ENCODE assay signal across 13 cellular contexts in the genomic region with DNA sequence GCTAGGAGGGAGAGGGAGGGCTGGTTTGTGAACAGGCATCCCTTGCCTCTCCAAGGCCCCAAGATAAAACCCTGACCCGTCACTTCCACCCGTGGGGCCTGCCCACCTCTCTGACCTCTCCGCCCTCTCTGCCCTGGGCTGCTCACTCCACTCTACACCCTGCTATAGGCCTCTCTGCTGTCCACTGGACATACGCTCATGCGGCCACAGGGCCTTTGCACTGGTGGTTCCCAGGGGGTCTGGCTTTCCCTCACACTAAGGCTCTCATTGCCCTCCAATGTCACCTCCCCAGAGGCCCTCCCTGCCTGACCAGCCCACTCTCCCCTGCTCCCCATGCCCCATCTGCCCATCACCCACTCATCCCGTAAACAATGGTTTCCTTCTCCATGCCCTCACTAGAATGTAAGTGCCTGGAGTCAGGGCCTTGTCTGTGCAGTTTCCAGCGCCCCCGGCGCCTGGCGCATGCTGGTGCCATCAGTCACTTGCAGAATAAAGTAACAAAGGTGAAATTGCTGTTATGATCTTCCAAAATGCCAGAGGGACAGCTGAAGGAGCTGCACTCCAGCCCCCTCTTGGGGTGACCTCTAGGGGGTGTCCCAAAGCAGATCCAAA.
DNase-seq lines count a peak whose midpoint lies in the region; ATAC-seq, FAIRE-seq and TF ChIP-seq lines count a peak whose summit lies in the region.
"Had no signal": no experiment of that assay in that cellular context is flagged by ENCODE, and none has a peak within 500 bp of the region (broad histone marks: within the 10 kb centered on the region; RNA-seq: fewer than 3 reads in every experiment).

No MANE protein-coding gene starts in this region.

- no peak overlapping the region for H3K4me2 ChIP-seq in H1 (ENCODE audit: insufficient read depth in 1 of 2, low read depth in 2 of 2, low read length in 2 of 2)
- H3K4me2 ChIP-seq: BLaER1 treated with 17β-estradiol and CSF1 and Interleukin-3, amounts not matched to agents 10 nM and 100 nM had no signal

- H4K20me1 ChIP-seq in H1 (replicated peaks in 1 of 2; ENCODE audit: control insufficient read depth in 1 of 2, insufficient read depth in 2 of 2, low read length in 2 of 2) = peaks cover 2 to 14% of the 10 kb centered on the region in 2 experiments

- H3K79me1 ChIP-seq in H1 (ENCODE audit: low read depth, low read length) = no peaks in the 10 kb centered on the region

- no peak overlapping the region for H3K23ac ChIP-seq in H1 (ENCODE audit: insufficient read length)

- H4K91ac ChIP-seq in H1 (replicated peaks; ENCODE audit: insufficient read length, low read length) = no peak overlapping the region

- intact Hi-C loops in left ventricle myocardium inferior (cut with micrococcal nuclease) (no loop called here), Right ventricle myocardium inferior (cut with DNase I) (loop anchor here (5.0 kb wide), 2 partner anchors 54 to 149 kb away; no protein-coding TSS in a partner anchor), upper lobe of right lung (cut with DNase I) (no loop called here)

- ATAC-seq in Right ventricle myocardium inferior = no peak
- ATAC-seq in omental fat pad (ENCODE audit: low FRiP score) = peak; percentile 1
- no peak for ATAC-seq in upper lobe of right lung
- ATAC-seq in HG03521 (IDR thresholded peaks at IDR 0.05; ENCODE audit: unreplicated experiment) = no peak
- ATAC-seq in GM21786 (IDR thresholded peaks at IDR 0.05; ENCODE audit: unreplicated experiment) = no peak

- H3K9ac ChIP-seq in H1 (replicated peaks in 1 of 4; ENCODE audit: extremely low read depth in 1 of 4, low read depth in 3 of 4, low read length in 3 of 4) = no peak overlapping the region
- H3K9ac ChIP-seq: BLaER1 treated with 17β-estradiol and CSF1 and Interleukin-3, amounts not matched to agents 10 nM and 100 nM had no signal

- no peak overlapping the region for H2BK15ac ChIP-seq in H1 (ENCODE audit: low read length)

- WGBS in H1 (ENCODE audit: extremely low coverage in 1 of 2, insufficient coverage in 1 of 2, insufficient read length in 1 of 2, insufficient replicate concordance in 2 of 2, low coverage in 1 of 2, low lambda C conversion rate in 2 of 2, missing lambda C conversion rate in 1 of 2), 2 experiments = 93% methylated on average over 10 of the region's 10 CpGs; no CpG with 5 or more reads in 1 of the 2 experiments

- H2BK20ac ChIP-seq in H1 (ENCODE audit: low read length) = no peak overlapping the region

- H3K36me3 ChIP-seq in left ventricle myocardium inferior = peaks cover 41% of the 10 kb centered on the region
- peaks cover 4 to 19% (median 10%) of the 10 kb centered on the region in 4 experiments; a peak in 6 of 8 replicates for H3K36me3 ChIP-seq in H1 (ENCODE audit: control insufficient read depth in 2 of 4, insufficient read depth in 4 of 4, low read length in 3 of 4)
- peaks cover 54% of the 10 kb centered on the region for H3K36me3 ChIP-seq in upper lobe of right lung

- no peak overlapping the region for H3K56ac ChIP-seq in H1 (replicated peaks; ENCODE audit: insufficient read length, low read depth, low read length)

- H3K23me2 ChIP-seq in H1 (ENCODE audit: low read depth, low read length) = no peaks in the 10 kb centered on the region

- H2BK120ac ChIP-seq in H1 (replicated peaks; ENCODE audit: low read depth, low read length) = no peak overlapping the region

- no peak for TF ChIP-seq CTCF in left ventricle myocardium inferior (IDR thresholded peaks at IDR 0.05; ENCODE audit: borderline replicate concordance)
- TF ChIP-seq CTCF in H1 (IDR thresholded peaks at IDR 0.05; ENCODE audit: control extremely low read depth in 1 of 3, insufficient read depth in 1 of 3, low read depth in 1 of 3, low read length in 3 of 3) = peak in 2 of 3 experiments; percentile 17 to 34; a peak in 1 of 4 replicates
- no peak for TF ChIP-seq CTCF in omental fat pad (IDR thresholded peaks at IDR 0.05)
- TF ChIP-seq CTCF in upper lobe of right lung (IDR thresholded peaks at IDR 0.05) = no peak

- H3K4me1 ChIP-seq in left ventricle myocardium inferior (peaks cover 86% of the 10 kb centered on the region), H1 (replicated peaks in 1 of 4; ENCODE audit: control insufficient read depth in 3 of 4, insufficient read depth in 4 of 4, low read length in 3 of 4) (no peaks in the 10 kb centered on the region), upper lobe of right lung (peaks cover 37% of the 10 kb centered on the region)

- H2AFZ ChIP-seq in H1 (ENCODE audit: low read length) = no peak overlapping the region

- H3K27me3 ChIP-seq in left ventricle myocardium inferior (ENCODE audit: low read depth) = no peaks in the 10 kb centered on the region
- no peaks in the 10 kb centered on the region for H3K27me3 ChIP-seq in H1 (replicated peaks in 1 of 4; ENCODE audit: control insufficient read depth in 3 of 4, extremely low read depth in 1 of 4, insufficient read depth in 3 of 4, low read length in 3 of 4)
- no peaks in the 10 kb centered on the region for H3K27me3 ChIP-seq in upper lobe of right lung
- H3K27me3 ChIP-seq: BLaER1 treated with 17β-estradiol and CSF1 and Interleukin-3, amounts not matched to agents 10 nM and 100 nM had no signal

- DNase-seq in left ventricle myocardium inferior (no peak), Right ventricle myocardium inferior (ENCODE audit: missing footprints) (no peak), H1 (ENCODE audit: low read depth in 1 of 2, low spot score in 2 of 2) (no peak), omental fat pad (ENCODE audit: low spot score) (no peak), upper lobe of right lung (no peak), cortex of kidney (lab: John Stamatoyannopoulos, UW) (no peak)
- DNase-seq: activated CD4-positive, alpha-beta T cell treated with anti-CD3 and anti-CD28 coated beads, Interleukin-2, amount 50 U/mL, for 4 hours; stimulated activated CD4-positive, alpha-beta T cell treated with anti-CD3 and anti-CD28 coated beads, Interleukin-1b, Interleukin-23, amount 100 ng/mL, for 48 hours had no signal

- H4K5ac ChIP-seq in H1 (ENCODE audit: insufficient read length, low read depth, low read length) = no peak overlapping the region

- H3K14ac ChIP-seq in H1 (ENCODE audit: insufficient read length) = no peak overlapping the region

- no peak for FAIRE-seq in H1 (lab: Jason Lieb, UNC)
- FAIRE-seq: frontal cortex had no signal

- H3K4me3 ChIP-seq in left ventricle myocardium inferior (peak overlapping the region; percentile 41), H1 (ENCODE audit: extremely low read depth in 1 of 4, insufficient read depth in 2 of 4, low read depth in 3 of 4, low read length in 4 of 4) (no peak overlapping the region), upper lobe of right lung (no peak overlapping the region)
- H3K4me3 ChIP-seq: BLaER1 treated with 17β-estradiol and CSF1 and Interleukin-3, amounts not matched to agents 10 nM and 100 nM; mucosa of descending colon had no signal

- H3K18ac ChIP-seq in H1 (ENCODE audit: extremely low read depth, low read length) = no peak overlapping the region

- H3K27ac ChIP-seq in left ventricle myocardium inferior (replicated peaks) (peak overlapping the region; percentile 97), H1 (ENCODE audit: low read depth, low read length) (no peak overlapping the region), upper lobe of right lung (peak overlapping the region; percentile 87)
- H3K27ac ChIP-seq: BLaER1 treated with 17β-estradiol and CSF1 and Interleukin-3, amounts not matched to agents 10 nM and 100 nM had no signal

- POLR2A ChIA-PET in H1 (lab: Charles Lee; ENCODE audit: partially characterized antibody) = interaction anchor here (0.6 kb wide), 1 partner anchor 25 kb away, joined by 3 read pairs; no protein-coding TSS in a partner anchor

- H4K8ac ChIP-seq in H1 (ENCODE audit: extremely low read depth, insufficient read depth, low read length) = no peak overlapping the region

- no peak for TF ChIP-seq EP300 in H1 (IDR thresholded peaks at IDR 0.05; ENCODE audit: borderline replicate concordance in 1 of 2, low read depth in 2 of 2, low read length in 2 of 2)

- CTCF ChIA-PET in H1 (lab: Charles Lee; ENCODE audit: partially characterized antibody) = interaction anchor here (1.3 to 1.6 kb wide), 3 partner anchors 12 to 342 kb away, joined by 3 to 6 read pairs (median 4); no protein-coding TSS in a partner anchor

- H2BK12ac ChIP-seq in H1 (ENCODE audit: low read depth, low read length) = no peak overlapping the region

- H3K79me2 ChIP-seq in H1 (ENCODE audit: control insufficient read depth in 1 of 2, insufficient read depth in 2 of 2, low read length in 2 of 2) = no peaks in the 10 kb centered on the region

- no peak overlapping the region for H2AK5ac ChIP-seq in H1 (ENCODE audit: low read depth, low read length)

- H3K9me3 ChIP-seq in left ventricle myocardium inferior (replicated peaks) (no peaks in the 10 kb centered on the region), H1 (ENCODE audit: insufficient read depth in 2 of 2, low read depth in 1 of 2, low read length in 1 of 2) (no peaks in the 10 kb centered on the region), upper lobe of right lung (no peaks in the 10 kb centered on the region)
- H3K9me3 ChIP-seq: BLaER1 treated with 17β-estradiol and CSF1 and Interleukin-3, amounts not matched to agents 10 nM and 100 nM; mucosa of descending colon had no signal

- TF ChIP-seq RAD21 in H1 (IDR thresholded peaks at IDR 0.05 in 1 of 2, conservative IDR thresholded peaks at IDR 0.05 in 1 of 2; ENCODE audit: low read depth in 2 of 2, low read length in 2 of 2) = 0 out of 4 replicates have a peak, but pooled peaks of 1 of the 2 experiments have one; percentile 11

- no peak overlapping the region for H3K4ac ChIP-seq in H1 (replicated peaks; ENCODE audit: insufficient read length, low read depth, low read length)

- no peak for TF ChIP-seq POLR2A in H1 (IDR thresholded peaks at IDR 0.05; ENCODE audit: control extremely low read depth in 1 of 2, low read depth in 2 of 2, low read length in 2 of 2)

- H2BK5ac ChIP-seq in H1 (ENCODE audit: low read depth, low read length) = no peak overlapping the region

TF ChIP-seq in H1, 55 proteins besides CTCF, POLR2A, EP300 and RAD21:
- TF ChIP-seq CBX8 (IDR thresholded peaks at IDR 0.05; ENCODE audit: borderline replicate concordance, low read depth, low read length) (no peak), SIN3A (conservative IDR thresholded peaks at IDR 0.05 in 1 of 2, IDR thresholded peaks at IDR 0.05 in 1 of 2; ENCODE audit: low read depth in 1 of 2, low read length in 2 of 2) (no peak), POLR2AphosphoS5 (IDR thresholded peaks at IDR 0.05; ENCODE audit: low read depth, low read length) (no peak), RBBP5 (IDR thresholded peaks at IDR 0.05; ENCODE audit: borderline replicate concordance, low read depth, low read length) (no peak), CHD1 (IDR thresholded peaks at IDR 0.05; ENCODE audit: low read depth, low read length) (no peak)
- TF ChIP-seq, protein P1, sequence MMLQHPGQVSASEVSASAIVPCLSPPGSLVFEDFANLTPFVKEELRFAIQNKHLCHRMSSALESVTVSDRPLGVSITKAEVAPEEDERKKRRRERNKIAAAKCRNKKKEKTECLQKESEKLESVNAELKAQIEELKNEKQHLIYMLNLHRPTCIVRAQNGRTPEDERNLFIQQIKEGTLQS (IDR thresholded peaks at IDR 0.05; ENCODE audit: insufficient read depth, low read depth, low read length) = no peak

Comparison
In these comparisons a context has a peak if more than half of its experiments do, and no peak if none do; other contexts are left out.
1. CTCF ChIP-seq: peak in H1 (2 of 3); none in left ventricle myocardium inferior (single experiment), omental fat pad (0 of 3) and upper lobe of right lung (single experiment).